8 cellular contexts compared by ENCODE assay signal in the genomic region with DNA sequence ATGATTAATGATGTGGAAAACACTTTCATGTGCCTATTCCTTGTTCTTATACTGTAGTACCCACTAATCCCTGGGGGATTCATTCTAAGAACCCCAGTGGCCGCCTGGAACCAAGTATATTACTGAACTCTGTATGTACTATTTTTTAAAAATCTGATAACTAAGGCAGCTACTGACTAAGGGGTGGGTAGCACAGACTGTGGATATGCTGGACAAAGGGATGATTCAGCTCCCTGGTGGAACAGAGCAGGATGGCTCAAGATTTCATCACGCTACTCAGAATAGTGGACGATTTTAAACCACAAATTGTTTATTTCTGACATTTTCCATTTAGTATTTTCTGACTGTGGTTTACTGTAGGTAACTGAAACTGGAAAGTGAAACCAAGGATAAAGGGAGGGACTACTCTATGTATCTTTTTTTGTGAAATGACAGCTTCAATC. TPM values are rescaled to one million over a fixed set of nuclear protein-coding genes. Genes with fewer than 3 reads are reported as not detected.
A peak's percentile ranks its signal among the peaks of the same experiment; 100 is the strongest.
DNase-seq lines count a peak whose midpoint lies in the region; TF ChIP-seq lines count a peak whose summit lies in the region.

No MANE protein-coding gene starts in this region.

- no peak for TF ChIP-seq POLR2A in thyroid gland (IDR thresholded peaks at IDR 0.05)

- no peaks in the 10 kb centered on the region for H3K4me1 ChIP-seq in thyroid gland

- WGBS in thyroid gland, 2 donors: 81 to 91% methylated on average over 3 of the region's 3 CpGs

- no peaks in the 10 kb centered on the region for H3K27me3 ChIP-seq in thyroid gland

- no peaks in the 10 kb centered on the region for H3K36me3 ChIP-seq in thyroid gland

- no peak overlapping the region for H3K27ac ChIP-seq in thyroid gland

- no peak for TF ChIP-seq CTCF in epithelial cell of esophagus (IDR thresholded peaks at IDR 0.05; ENCODE audit: insufficient read depth, low read depth, low read length, missing control alignments)
- no peak for TF ChIP-seq CTCF in thyroid gland (IDR thresholded peaks at IDR 0.05)

- no peaks in the 10 kb centered on the region for H3K9me3 ChIP-seq in thyroid gland

- intact Hi-C loops in thyroid gland (cut with DNase I): no loop called here

- peak; percentile 21 for DNase-seq in stimulated activated CD4-positive, alpha-beta T cell treated with anti-CD3 and anti-CD28 coated beads, Interleukin-15, amount 100 ng/mL, for 24 hours
- DNase-seq in stimulated activated CD4-positive, alpha-beta T cell treated with anti-CD3 and anti-CD28 coated beads, Interleukin-2, amount 100 ng/mL, for 24 hours: no peak
- DNase-seq in SIG-M5 (lab: John Stamatoyannopoulos, UW) (peak; percentile 35), epithelial cell of esophagus (ENCODE audit: low read depth) (peak; percentile 72), thyroid gland (no peak), NCI-H510A treated with DMSO at 0.1 percent for 48 hours (lab: John Stamatoyannopoulos, UW) (no peak), putamen (ENCODE audit: low spot score) (no peak), amygdala (lab: John Stamatoyannopoulos, UW) (no peak)

- H3K4me3 ChIP-seq in epithelial cell of esophagus (ENCODE audit: low read length) (no peak overlapping the region), thyroid gland (replicated peaks in 1 of 3) (no peak overlapping the region)

RNA-seq across cellular contexts. Expression of a gene that starts 41.8 kb away (rescaled TPM):
- 10 to 100 TPM in 3 of 4 donors, 1 to 10 TPM in 1; 8.1 to 24.7 (median 18.8) TPM for total RNA-seq in thyroid gland

Comparison
In these comparisons a context has a peak if more than half of its experiments do, and no peak if none do; other contexts are left out.
1. DNase-seq: peak in stimulated activated CD4-positive, alpha-beta T cell treated with anti-CD3 and anti-CD28 coated beads, Interleukin-15, amount 100 ng/mL, for 24 hours (single experiment), SIG-M5 (single experiment) and epithelial cell of esophagus (single experiment); none in stimulated activated CD4-positive, alpha-beta T cell treated with anti-CD3 and anti-CD28 coated beads, Interleukin-2, amount 100 ng/mL, for 24 hours (0 of 2), thyroid gland (0 of 2), NCI-H510A treated with DMSO at 0.1 percent for 48 hours (single experiment), putamen (single experiment) and amygdala (0 of 56).